Comparison of ENCODE assay signal across 8 cellular contexts in genomic region chr15:92908369-92909057, GRCh38. TPM values are rescaled to one million over a fixed set of nuclear protein-coding genes. Genes with fewer than 3 reads are reported as not detected.
DNase-seq lines count a peak whose midpoint lies in the region; ATAC-seq and TF ChIP-seq lines count a peak whose summit lies in the region.

No MANE protein-coding gene starts in this region.

- H3K27me3 ChIP-seq in CD4-positive, alpha-beta memory T cell (ENCODE audit: insufficient read depth, low read length) = no peaks in the 10 kb centered on the region
- no peaks in the 10 kb centered on the region for H3K27me3 ChIP-seq in PC-3 (ENCODE audit: low read length)
- no peaks in the 10 kb centered on the region for H3K27me3 ChIP-seq in endodermal cell (ENCODE audit: control insufficient read depth, insufficient read depth, low read length, poor library complexity, severe bottlenecking)
- no peaks in the 10 kb centered on the region for H3K27me3 ChIP-seq in trophoblast cell (ENCODE audit: insufficient read depth, low read length)

- no peak overlapping the region for H2BK5ac ChIP-seq in trophoblast cell (ENCODE audit: low read depth, low read length, poor library complexity)

- H3K4me2 ChIP-seq in PC-3 (ENCODE audit: low read length) = peak overlapping the region; percentile 99
- H3K4me2 ChIP-seq in trophoblast cell (ENCODE audit: low read length) = no peak overlapping the region

- CTCF ChIA-PET in CD4-positive, alpha-beta memory T cell (lab: Charles Lee; ENCODE audit: partially characterized antibody) = interaction anchor here (1.4 to 7.7 kb wide), 8 partner anchors 8 to 112 kb away, joined by 4 to 80 read pairs (median 12); no protein-coding TSS in a partner anchor
- CTCF ChIA-PET in PC-3 (lab: Charles Lee) = no interaction called here

- peaks cover 92% of the 10 kb centered on the region for H3K4me1 ChIP-seq in CD4-positive, alpha-beta memory T cell (ENCODE audit: insufficient read depth, low read length)
- H3K4me1 ChIP-seq in PC-3 (ENCODE audit: insufficient read depth, low read length) = peaks cover 51% of the 10 kb centered on the region
- H3K4me1 ChIP-seq in endodermal cell (ENCODE audit: control insufficient read depth, insufficient read depth, low read length) = peaks cover 7% of the 10 kb centered on the region
- H3K4me1 ChIP-seq in trophoblast cell (ENCODE audit: control insufficient read depth in 1 of 2, insufficient read depth in 2 of 2, low read length in 2 of 2) = peaks cover 11 to 18% of the 10 kb centered on the region in 2 experiments

- H3K4ac ChIP-seq in trophoblast cell (ENCODE audit: low read depth, low read length) = peak overlapping the region; percentile 97

- intact Hi-C loops in CD4-positive, alpha-beta memory T cell (cut with micrococcal nuclease) = no loop called here
- intact Hi-C loops in PC-3 (cut with micrococcal nuclease) = loop anchor here (5.0 kb wide), 1 partner anchor 74 kb away; no protein-coding TSS in a partner anchor

- H3K9ac ChIP-seq in PC-3 (ENCODE audit: low read length) (peak overlapping the region; percentile 54; the same call in 1 of the 2 replicates), endodermal cell (ENCODE audit: extremely low read depth, low read length, poor library complexity, severe bottlenecking) (no peak overlapping the region), trophoblast cell (ENCODE audit: low read length) (no peak overlapping the region)

- no peaks in the 10 kb centered on the region for H3K9me3 ChIP-seq in CD4-positive, alpha-beta memory T cell (ENCODE audit: control insufficient read depth in 1 of 2, low read length in 2 of 2)
- H3K9me3 ChIP-seq in PC-3 (ENCODE audit: low read length) (no peaks in the 10 kb centered on the region), endodermal cell (ENCODE audit: control insufficient read depth, low read length) (no peaks in the 10 kb centered on the region), trophoblast cell (ENCODE audit: insufficient read depth, low read depth, low read length) (no peaks in the 10 kb centered on the region)

- peaks cover 0 to 6% (median 0%) of the 10 kb centered on the region in 8 donors for H3K9me3 Mint-ChIP-seq in CD4-positive, alpha-beta memory T cell
- H3K9me3 Mint-ChIP-seq in endodermal cell = no peaks in the 10 kb centered on the region

- ATAC-seq in PC-3 (no peak), GM21576 (IDR thresholded peaks at IDR 0.05; ENCODE audit: unreplicated experiment) (no peak)

- no peak overlapping the region for H2BK120ac ChIP-seq in trophoblast cell (ENCODE audit: insufficient read depth, low read length, poor library complexity)

- no peak overlapping the region for H4K91ac ChIP-seq in trophoblast cell (ENCODE audit: low read depth, low read length)

- H3F3A ChIP-seq in PC-3 (ENCODE audit: low read length, unreplicated experiment) = peaks cover 18% of the 10 kb centered on the region

- H2AFZ ChIP-seq in PC-3 (ENCODE audit: low read length) (no peak overlapping the region), trophoblast cell (ENCODE audit: insufficient read depth, low read length, poor library complexity) (no peak overlapping the region)

- peak overlapping the region in 1 of 2 donors; percentile 39 for H3K4me3 ChIP-seq in CD4-positive, alpha-beta memory T cell (ENCODE audit: low read length in 2 of 2)
- peak overlapping the region; percentile 48 for H3K4me3 ChIP-seq in PC-3 (ENCODE audit: low read length)
- H3K4me3 ChIP-seq in endodermal cell (ENCODE audit: low read length) = peak overlapping the region; percentile 84
- no peak overlapping the region for H3K4me3 ChIP-seq in trophoblast cell (ENCODE audit: low read depth, low read length)

- H2BK12ac ChIP-seq in trophoblast cell (ENCODE audit: low read length) = no peak overlapping the region

- no peak overlapping the region for H4K12ac ChIP-seq in trophoblast cell (ENCODE audit: low read depth, low read length)

- no peak overlapping the region for H4K8ac ChIP-seq in trophoblast cell (ENCODE audit: low read depth, low read length)

- peak overlapping the region; percentile 98 to 100 (median 99) for H3K27ac Mint-ChIP-seq in CD4-positive, alpha-beta memory T cell
- peak overlapping the region; percentile 5 for H3K27ac Mint-ChIP-seq in endodermal cell

- peak overlapping the region; percentile 95 for H3K27ac ChIP-seq in CD4-positive, alpha-beta memory T cell (ENCODE audit: low read depth, low read length)
- H3K27ac ChIP-seq in PC-3 (ENCODE audit: low read length) = peak overlapping the region; percentile 92
- H3K27ac ChIP-seq in endodermal cell (ENCODE audit: low read depth, low read length) = no peak overlapping the region
- H3K27ac ChIP-seq in trophoblast cell (ENCODE audit: low read depth, low read length) = no peak overlapping the region

- H3K79me2 ChIP-seq in PC-3 (ENCODE audit: low read length) (peaks cover 95% of the 10 kb centered on the region), trophoblast cell (ENCODE audit: control insufficient read depth, insufficient read depth, low read length, poor library complexity) (peaks cover 23% of the 10 kb centered on the region)

- no peaks in the 10 kb centered on the region for H4K20me1 ChIP-seq in PC-3 (ENCODE audit: low read length)

- H3K79me1 ChIP-seq in trophoblast cell (ENCODE audit: low read length) = peaks cover 5% of the 10 kb centered on the region

- H3K18ac ChIP-seq in trophoblast cell (ENCODE audit: low read length) = no peak overlapping the region

- BruUV-seq in PC-3 (replicated peaks; lab: Mats Ljungman, UMichigan) = no TSS peak

- POLR2A ChIA-PET in CD4-positive, alpha-beta memory T cell (lab: Charles Lee; ENCODE audit: partially characterized antibody) = interaction anchor here (0.6 to 11.8 kb wide), 22 partner anchors 7 to 145 kb away, joined by 3 to 888 read pairs (median 6); partner anchors contain the start of gene CHD2
- POLR2A ChIA-PET in PC-3 (lab: Charles Lee; ENCODE audit: unreplicated experiment) = interaction anchor here (1.1 kb wide), 1 partner anchor 13 kb away, joined by 9 read pairs; no protein-coding TSS in a partner anchor

- peaks cover 26 to 58% of the 10 kb centered on the region in 2 donors for H3K36me3 Mint-ChIP-seq in CD4-positive, alpha-beta memory T cell
- peaks cover 38% of the 10 kb centered on the region for H3K36me3 Mint-ChIP-seq in endodermal cell (ENCODE audit: low read depth)

- peak overlapping the region; percentile 67 to 99 (median 96) for H3K4me3 Mint-ChIP-seq in CD4-positive, alpha-beta memory T cell
- no peak overlapping the region for H3K4me3 Mint-ChIP-seq in endodermal cell

- H3K14ac ChIP-seq in trophoblast cell (ENCODE audit: low read length) = no peak overlapping the region

- DNase-seq in CD4-positive, alpha-beta memory T cell = no peak
- DNase-seq in PC-3 = no peak
- DNase-seq in endodermal cell = no peak
- no peak for DNase-seq in trophoblast cell
- no peak for DNase-seq in UCSD-AML1 (lab: John Stamatoyannopoulos, UW; ENCODE audit: unreplicated experiment)
- no peak for DNase-seq in stimulated activated CD8-positive, alpha-beta memory T cell treated with anti-CD3 and anti-CD28 coated beads, Interleukin-4, amount 100 ng/mL, for 48 hours
- no peak for DNase-seq in stimulated activated CD4-positive, alpha-beta T cell treated with anti-CD3 and anti-CD28 coated beads, Interleukin-1b, Interleukin-23, amount 100 ng/mL, for 48 hours

- peaks cover 71 to 99% (median 87%) of the 10 kb centered on the region in 4 donors for H3K4me1 Mint-ChIP-seq in CD4-positive, alpha-beta memory T cell
- peaks cover 72% of the 10 kb centered on the region for H3K4me1 Mint-ChIP-seq in endodermal cell

- no peak overlapping the region for H3K23ac ChIP-seq in trophoblast cell (ENCODE audit: low read length)

- H3K9me2 ChIP-seq in PC-3 (replicated peaks; ENCODE audit: low read length) = no peaks in the 10 kb centered on the region

- 95 to 96% methylated on average over 4 to 8 of the region's 8 CpGs for WGBS in endodermal cell (ENCODE audit: insufficient coverage in 1 of 2, insufficient read length in 1 of 2), 2 experiments
- no CpG with 5 or more reads among the region's 8 CpGs for WGBS in trophoblast cell (ENCODE audit: extremely low coverage, insufficient coverage, insufficient read length)

- TF ChIP-seq CTCF in PC-3 (conservative IDR thresholded peaks at IDR 0.05; ENCODE audit: low read depth, low read length) (no peak), endodermal cell (conservative IDR thresholded peaks at IDR 0.05) (no peak)

- H3K27me3 Mint-ChIP-seq in CD4-positive, alpha-beta memory T cell = no peaks in the 10 kb centered on the region
- no peaks in the 10 kb centered on the region for H3K27me3 Mint-ChIP-seq in endodermal cell (ENCODE audit: insufficient read depth)

- peaks cover 7% of the 10 kb centered on the region for H3K36me3 ChIP-seq in CD4-positive, alpha-beta memory T cell (ENCODE audit: insufficient read depth, low read length)
- H3K36me3 ChIP-seq in PC-3 (ENCODE audit: low read depth, low read length) (peaks cover 19% of the 10 kb centered on the region), endodermal cell (ENCODE audit: control insufficient read depth, insufficient read depth, low read length) (peaks cover 48% of the 10 kb centered on the region), trophoblast cell (ENCODE audit: control insufficient read depth in 1 of 2, insufficient read depth in 2 of 2, low read length in 2 of 2) (peaks cover 7% of the 10 kb centered on the region in 2 experiments)

- H2AK5ac ChIP-seq in trophoblast cell (ENCODE audit: low read length) = no peak overlapping the region

RNA-seq across cellular contexts. Expression of gene CHD2, which starts 8.4 kb away (rescaled TPM):
- total RNA-seq in CD4-positive, alpha-beta memory T cell = 100 to 1,000 TPM; 340 to 351 TPM
- polyA plus RNA-seq in CD4-positive, alpha-beta memory T cell = 100 to 1,000 TPM in 1 of 2 donors, 10 to 100 TPM in 1; 28.4 to 108 TPM
- 42.7 and 50.6 TPM in 2 replicates for total RNA-seq in PC-3 (2014; rRNA removed)
- total RNA-seq in endodermal cell = 100 to 1,000 TPM; 116 to 127 TPM
- polyA plus RNA-seq in endodermal cell (2013, experiment 1 of 2) = 56.2 TPM
- 46.7 TPM for polyA plus RNA-seq in endodermal cell (2013, experiment 2 of 2)
- 98.2 and 104 TPM in 2 replicates for polyA plus RNA-seq in trophoblast cell (2013)

Comparison
In these comparisons a context has a peak if more than half of its experiments do, and no peak if none do; other contexts are left out.
1. H3K27ac ChIP-seq: peak in CD4-positive, alpha-beta memory T cell (single experiment) and PC-3 (single experiment); none in endodermal cell (single experiment) and trophoblast cell (single experiment).